ENCODE assay signal across 17 cellular contexts in the genomic region with DNA sequence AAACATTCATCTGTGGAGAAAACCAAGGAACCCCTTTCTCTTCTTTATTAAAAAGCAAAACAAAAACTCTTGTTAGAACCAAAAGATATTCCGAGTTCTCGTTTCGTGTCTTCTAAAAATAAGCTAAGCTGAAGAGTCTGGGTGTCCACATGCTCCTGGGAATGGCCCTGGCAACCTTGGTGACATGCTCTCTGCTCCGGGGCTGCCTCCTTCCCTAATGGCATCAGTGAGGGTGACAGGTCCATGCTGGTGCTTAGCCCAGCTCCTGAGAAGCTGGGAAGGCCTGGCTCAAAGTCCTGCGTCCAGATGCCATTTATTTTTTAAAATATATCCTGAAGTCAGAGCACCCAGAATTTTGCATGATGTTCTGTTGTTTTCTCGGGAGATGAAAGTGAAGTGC.
"Had no signal": no experiment of that assay in that cellular context is flagged by ENCODE, and none has a peak within 500 bp of the region (broad histone marks: within the 10 kb centered on the region; RNA-seq: fewer than 3 reads in every experiment).

No MANE protein-coding gene starts in this region.

- H3K36me3 ChIP-seq: ovary had no signal

- ATAC-seq: activated naive CD4-positive, alpha-beta T cell treated with anti-CD3 and anti-CD28 coated beads, Interleukin-2, amount 50 U/mL, for 72 hours; naive thymus-derived CD8-positive, alpha-beta T cell; sciatic nerve; stimulated activated memory B cell treated with anti-CD40 and anti-IgM and Interleukin-4, amounts not matched to agents 10 μg/mL and 1 μg/mL and 100 μg/mL, for 72 hours had no signal

- H3K4me1 ChIP-seq: adrenal gland, transverse colon had no signal

- H3K4me3 ChIP-seq: adrenal gland, ovary, smooth muscle cell, transverse colon, vagina had no signal

- H3K9me3 ChIP-seq: adrenal gland, ovary, transverse colon, vagina had no signal

- H3K4me2 ChIP-seq: smooth muscle cell had no signal

- H3K27me3 ChIP-seq: adrenal gland, ovary, transverse colon, vagina had no signal

- H3K27ac ChIP-seq: adrenal gland, epithelial cell of prostate, transverse colon, vagina had no signal

- DNase-seq: activated CD4-positive, alpha-beta T cell treated with anti-CD3 and anti-CD28 coated beads, Interleukin-2, amount 50 U/mL, for 1 hour; activated CD4-positive, CD25-positive, alpha-beta regulatory T cell treated with anti-CD3 and anti-CD28 coated beads, Interleukin-2, amount 50 U/mL, for 72 hours; activated gamma-delta T cell treated with Interleukin-2 at 50 U/mL for 16 hours; adrenal gland; foreskin fibroblast; islet precursor cell; naive thymus-derived CD8-positive, alpha-beta T cell; ovary; stimulated activated CD4-positive, alpha-beta T cell treated with anti-CD3 and anti-CD28 coated beads, Interleukin-4, amount 100 ng/mL, for 1 hour; T1000; transverse colon had no signal
